ENCODE assay signal across 17 cellular contexts in genomic region chr21:31520506-31521163, GRCh38.
DNase-seq lines count a peak whose midpoint lies in the region; FAIRE-seq and TF ChIP-seq lines count a peak whose summit lies in the region.
"Had no signal": no experiment of that assay in that cellular context is flagged by ENCODE, and none has a peak within 500 bp of the region (broad histone marks: within the 10 kb centered on the region; RNA-seq: fewer than 3 reads in every experiment).

No MANE protein-coding gene starts in this region.

- DNase-seq in NCI-H128 (lab: John Stamatoyannopoulos, UW; ENCODE audit: unreplicated experiment) (peak; percentile 60), NCI-H510A treated with DMSO at 0.1 percent for 48 hours (lab: John Stamatoyannopoulos, UW) (peak; percentile 69), cerebellum (ENCODE audit: low spot score) (peak; percentile 71), skeletal muscle cell (ENCODE audit: low read depth) (peak; percentile 59), GM10266 (ENCODE audit: extremely low spot score) (no peak), islet precursor cell (no peak), GM19239 (ENCODE audit: insufficient read length, low spot score) (no peak), urothelium cell line (ENCODE audit: low spot score) (no peak)
- DNase-seq: activated CD4-positive, alpha-beta memory T cell treated with anti-CD3 and anti-CD28 coated beads, Interleukin-2, amount 10 ng/mL, durations not matched to agents 7 days and 5 days; head of caudate nucleus; HFFc6; kidney glomerular epithelial cell; NCI-H1694; PC-3; stimulated activated CD4-positive, alpha-beta T cell treated with anti-CD3 and anti-CD28 coated beads, Interleukin-1b, Interleukin-23, amount 100 ng/mL, for 48 hours had no signal

- no peak overlapping the region for H3K4me3 ChIP-seq in skeletal muscle cell (ENCODE audit: low read depth, low read length)
- H3K4me3 ChIP-seq: GM12878, K562 had no signal

- TF ChIP-seq CTCF in GM10266 (IDR thresholded peaks at IDR 0.05; ENCODE audit: control insufficient read depth, insufficient read depth, low read depth, missing control alignments) = no peak

- FAIRE-seq in GM19239 (lab: Jason Lieb, UNC) = no peak
- no peak for FAIRE-seq in urothelium cell line (lab: Jason Lieb, UNC)
- FAIRE-seq: GM12878, K562 had no signal

Comparison
In these comparisons a context has a peak if more than half of its experiments do, and no peak if none do; other contexts are left out.
1. DNase-seq: peak in NCI-H128 (single experiment), NCI-H510A treated with DMSO at 0.1 percent for 48 hours (single experiment), cerebellum (single experiment) and skeletal muscle cell (single experiment); none in GM10266 (single experiment), islet precursor cell (single experiment), GM19239 (single experiment) and urothelium cell line (single experiment).